Comparison of ENCODE assay signal across 9 cellular contexts in genomic region chr6:154928325-154928922, GRCh38.
A peak's percentile ranks its signal among the peaks of the same experiment; 100 is the strongest.
DNase-seq lines count a peak whose midpoint lies in the region; ATAC-seq and TF ChIP-seq lines count a peak whose summit lies in the region.
"Had no signal": no experiment of that assay in that cellular context is flagged by ENCODE, and none has a peak within 500 bp of the region (broad histone marks: within the 10 kb centered on the region; RNA-seq: fewer than 3 reads in every experiment).

No MANE protein-coding gene starts in this region.

- H3K27me3 Mint-ChIP-seq in naive thymus-derived CD8-positive, alpha-beta T cell, result no peaks in the 10 kb centered on the region

- H3K36me3 Mint-ChIP-seq in naive thymus-derived CD8-positive, alpha-beta T cell, result peaks cover 0 to 2% (median 0%) of the 10 kb centered on the region in 3 donors

- no peak overlapping the region for H3K27ac ChIP-seq in 22Rv1
- H3K27ac ChIP-seq: skin epidermis had no signal

- DNase-seq in HK-2 (ENCODE audit: unreplicated experiment), result peak; percentile 51
- DNase-seq in NOMO-1 treated with DMSO at 0.1 percent for 48 hours (lab: John Stamatoyannopoulos, UW; ENCODE audit: unreplicated experiment), result peak; percentile 57
- peak; percentile 80 for DNase-seq in activated CD8-positive, alpha-beta memory T cell treated with anti-CD3 and anti-CD28 coated beads for 24 hours
- DNase-seq in epithelial cell of proximal tubule (ENCODE audit: low read depth), result peak; percentile 13
- DNase-seq in naive thymus-derived CD8-positive, alpha-beta T cell, result peak in 7 of 10 donors; percentile 8 to 41 (median 31)
- DNase-seq in superior temporal gyrus (ENCODE audit: extremely low spot score), result peak; percentile 92

- ATAC-seq in naive thymus-derived CD8-positive, alpha-beta T cell, result peak in 1 of 2 donors; percentile 39

- no peak overlapping the region for H3K4me3 ChIP-seq in GM12875 (ENCODE audit: low read depth, low read length)
- no peak overlapping the region for H3K4me3 ChIP-seq in epithelial cell of proximal tubule (ENCODE audit: low read depth, low read length)
- H3K4me3 ChIP-seq: skin epidermis had no signal

- H3K9me3 Mint-ChIP-seq in naive thymus-derived CD8-positive, alpha-beta T cell, result no peaks in the 10 kb centered on the region

- H3K27ac Mint-ChIP-seq in naive thymus-derived CD8-positive, alpha-beta T cell, result peak overlapping the region in 1 of 10 donors; percentile 0

- peaks cover 6 to 13% (median 10%) of the 10 kb centered on the region in 4 donors for H3K4me1 Mint-ChIP-seq in naive thymus-derived CD8-positive, alpha-beta T cell

- POLR2A ChIA-PET in naive thymus-derived CD8-positive, alpha-beta T cell (lab: Charles Lee), result no interaction called here

- no peak overlapping the region for H3K4me3 Mint-ChIP-seq in naive thymus-derived CD8-positive, alpha-beta T cell

- peak; percentile 89 for TF ChIP-seq CTCF in 22Rv1 (IDR thresholded peaks at IDR 0.05)
- peak; percentile 63; the same call in 1 of the 2 replicates for TF ChIP-seq CTCF in GM12875 (IDR thresholded peaks at IDR 0.05; ENCODE audit: borderline replicate concordance, insufficient read depth, low read depth, low read length)
- peak; percentile 86 for TF ChIP-seq CTCF in epithelial cell of proximal tubule (conservative IDR thresholded peaks at IDR 0.05; ENCODE audit: low read depth, low read length)

Comparison
In these comparisons a context has a peak if more than half of its experiments do, and no peak if none do; other contexts are left out.
1. DNase-seq: peak in every context shown above with its lines; median percentile 92 in superior temporal gyrus; 80 in activated CD8-positive, alpha-beta memory T cell treated with anti-CD3 and anti-CD28 coated beads for 24 hours; 57 in NOMO-1 treated with DMSO at 0.1 percent for 48 hours; 51 in HK-2; 31 in naive thymus-derived CD8-positive, alpha-beta T cell; 13 in epithelial cell of proximal tubule.